In the genomic region with DNA sequence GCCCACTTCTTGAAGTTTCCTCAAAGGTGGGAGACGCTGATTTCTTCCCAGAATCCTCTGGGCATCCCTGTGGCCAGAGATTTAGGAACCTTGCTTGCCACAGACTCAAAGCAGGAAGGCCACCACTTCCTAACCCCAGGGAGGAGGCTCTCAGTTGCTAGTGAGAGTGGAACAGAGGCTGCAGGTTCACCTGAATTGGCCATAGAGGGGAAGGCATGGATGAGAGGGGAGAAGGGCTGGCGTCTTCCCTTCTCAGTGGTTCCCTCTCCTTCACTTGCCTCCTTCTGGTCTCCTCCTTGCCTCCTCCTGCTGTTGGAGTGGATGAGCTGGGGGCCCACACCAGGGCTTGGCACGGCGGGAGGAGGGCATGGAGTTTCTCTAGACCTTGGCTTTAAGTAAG, we compare ENCODE assay signal across 16 cellular contexts.
"Had no signal": no experiment of that assay in that cellular context is flagged by ENCODE, and none has a peak within 500 bp of the region (broad histone marks: within the 10 kb centered on the region; RNA-seq: fewer than 3 reads in every experiment).

No MANE protein-coding gene starts in this region.

- H3K9me3 Mint-ChIP-seq: activated CD8-positive, alpha-beta T cell treated with anti-CD3 and anti-CD28 coated beads for 36 hours; activated naive CD8-positive, alpha-beta T cell treated with anti-CD3 and anti-CD28 coated beads, Interleukin-2, amount 10 ng/mL, durations not matched to agents 7 days and 5 days; activated T-cell treated with anti-CD3 and anti-CD28 coated beads, Interleukin-2, amount 50 U/mL, for 72 hours; effector memory CD8-positive, alpha-beta T cell; immature natural killer cell; natural killer cell; stimulated activated effector memory CD8-positive, alpha-beta T cell treated with anti-CD3 and anti-CD28 coated beads, Interleukin-12 subunit alpha, Interleukin-12 subunit beta, amount 100 ng/mL, for 72 hours had no signal

- H3K27ac Mint-ChIP-seq: activated CD8-positive, alpha-beta T cell treated with anti-CD3 and anti-CD28 coated beads for 36 hours; activated naive CD8-positive, alpha-beta T cell treated with anti-CD3 and anti-CD28 coated beads, Interleukin-2, amount 10 ng/mL, durations not matched to agents 7 days and 5 days; activated T-cell treated with anti-CD3 and anti-CD28 coated beads, Interleukin-2, amount 50 U/mL, for 72 hours; effector memory CD8-positive, alpha-beta T cell; immature natural killer cell; natural killer cell; stimulated activated effector memory CD8-positive, alpha-beta T cell treated with anti-CD3 and anti-CD28 coated beads, Interleukin-12 subunit alpha, Interleukin-12 subunit beta, amount 100 ng/mL, for 72 hours had no signal

- H3K4me3 ChIP-seq: gastrocnemius medialis, heart left ventricle, thyroid gland, uterus had no signal

- H3K4me1 Mint-ChIP-seq: activated naive CD8-positive, alpha-beta T cell treated with anti-CD3 and anti-CD28 coated beads, Interleukin-2, amount 10 ng/mL, durations not matched to agents 7 days and 5 days; immature natural killer cell; natural killer cell had no signal

- H3K4me1 ChIP-seq: thyroid gland had no signal

- H3K36me3 Mint-ChIP-seq: activated naive CD8-positive, alpha-beta T cell treated with anti-CD3 and anti-CD28 coated beads, Interleukin-2, amount 10 ng/mL, durations not matched to agents 7 days and 5 days; immature natural killer cell; natural killer cell; stimulated activated effector memory CD8-positive, alpha-beta T cell treated with anti-CD3 and anti-CD28 coated beads, Interleukin-12 subunit alpha, Interleukin-12 subunit beta, amount 100 ng/mL, for 72 hours had no signal

- H3K36me3 ChIP-seq: brain microvascular endothelial cell, gastrocnemius medialis, heart left ventricle, thyroid gland, uterus had no signal

- H3K27ac ChIP-seq: gastrocnemius medialis, heart left ventricle, thyroid gland, uterus had no signal

- H3K27me3 ChIP-seq: brain microvascular endothelial cell, gastrocnemius medialis, heart left ventricle, thyroid gland, uterus had no signal

- DNase-seq: activated CD8-positive, alpha-beta memory T cell treated with anti-CD3 and anti-CD28 coated beads, Interleukin-2, amount 50 U/mL, for 48 hours; activated CD8-positive, alpha-beta T cell treated with anti-CD3 and anti-CD28 coated beads for 36 hours; activated naive CD8-positive, alpha-beta T cell treated with anti-CD3 and anti-CD28 coated beads, Interleukin-2, amount 10 ng/mL, durations not matched to agents 7 days and 5 days; activated T-cell treated with anti-CD3 and anti-CD28 coated beads, Interleukin-2, amount 50 U/mL, for 72 hours; dermis blood vessel endothelial cell; effector memory CD8-positive, alpha-beta T cell; gastrocnemius medialis; heart left ventricle; immature natural killer cell; left colon; natural killer cell; T-helper 9 cell; uterus had no signal

- H3K4me3 Mint-ChIP-seq: activated CD8-positive, alpha-beta T cell treated with anti-CD3 and anti-CD28 coated beads for 36 hours; activated naive CD8-positive, alpha-beta T cell treated with anti-CD3 and anti-CD28 coated beads, Interleukin-2, amount 10 ng/mL, durations not matched to agents 7 days and 5 days; effector memory CD8-positive, alpha-beta T cell; immature natural killer cell; natural killer cell; stimulated activated effector memory CD8-positive, alpha-beta T cell treated with anti-CD3 and anti-CD28 coated beads, Interleukin-12 subunit alpha, Interleukin-12 subunit beta, amount 100 ng/mL, for 72 hours had no signal

- H3K9me3 ChIP-seq: gastrocnemius medialis, heart left ventricle, thyroid gland, uterus had no signal
